ENCODE assay signal across 8 cellular contexts in genomic region chr3:11155341-11156025, GRCh38. TPM values are rescaled to one million over a fixed set of nuclear protein-coding genes. Genes with fewer than 3 reads are reported as not detected.
DNase-seq lines count a peak whose midpoint lies in the region; ATAC-seq and TF ChIP-seq lines count a peak whose summit lies in the region.

No MANE protein-coding gene starts in this region.

- H3K9me3 Mint-ChIP-seq in activated T-cell treated with anti-CD3 and anti-CD28 coated beads, Interleukin-2, amount 50 U/mL, for 24 hours = no peaks in the 10 kb centered on the region

- TF ChIP-seq CTCF in astrocyte of the spinal cord (IDR thresholded peaks at IDR 0.05; ENCODE audit: low read depth, low read length) = peak; percentile 97

- H3K36me3 Mint-ChIP-seq in activated T-cell treated with anti-CD3 and anti-CD28 coated beads, Interleukin-2, amount 50 U/mL, for 24 hours (ENCODE audit: low read depth) = no peaks in the 10 kb centered on the region

- DNase-seq in activated T-cell treated with anti-CD3 and anti-CD28 coated beads, Interleukin-2, amount 50 U/mL, for 24 hours = peak; percentile 49
- DNase-seq in activated T-cell treated with anti-CD3 and anti-CD28 coated beads for 4 hours (no peak), NCI-H524 treated with DMSO at 0.1 percent for 48 hours (lab: John Stamatoyannopoulos, UW) (peak; percentile 18), astrocyte of the spinal cord (ENCODE audit: low read depth, low spot score) (peak; percentile 88), hippocampal formation (lab: John Stamatoyannopoulos, UW) (peak; percentile 46 to 60), pulmonary artery endothelial cell (ENCODE audit: low read depth, low spot score) (peak; percentile 53)

- no peak for ATAC-seq in HG03354 (IDR thresholded peaks at IDR 0.05; ENCODE audit: poor library complexity, severe bottlenecking, unreplicated experiment)
- ATAC-seq in HG03280 (IDR thresholded peaks at IDR 0.05; ENCODE audit: unreplicated experiment) = no peak

- H3K4me1 Mint-ChIP-seq in activated T-cell treated with anti-CD3 and anti-CD28 coated beads, Interleukin-2, amount 50 U/mL, for 24 hours (ENCODE audit: low read depth) = peaks cover 14% of the 10 kb centered on the region

- peak overlapping the region; percentile 55 for H3K4me3 Mint-ChIP-seq in activated T-cell treated with anti-CD3 and anti-CD28 coated beads, Interleukin-2, amount 50 U/mL, for 24 hours

- in situ Hi-C loops in astrocyte of the spinal cord (cut with HindIII; ENCODE audit: low sequenced_read_pairs) = no loop called here

- H3K27me3 Mint-ChIP-seq in activated T-cell treated with anti-CD3 and anti-CD28 coated beads, Interleukin-2, amount 50 U/mL, for 24 hours = peaks cover 84% of the 10 kb centered on the region

- no peak overlapping the region for H3K27ac Mint-ChIP-seq in activated T-cell treated with anti-CD3 and anti-CD28 coated beads, Interleukin-2, amount 50 U/mL, for 24 hours

- H3K4me3 ChIP-seq in astrocyte of the spinal cord (ENCODE audit: low read depth, low read length) = peak overlapping the region; percentile 74

RNA-seq across cellular contexts. Expression of gene HRH1, which starts 1.2 kb away (rescaled TPM):
- 14.6 and 26.5 TPM in 2 replicates for total RNA-seq in pulmonary artery endothelial cell
